Comparison of ENCODE assay signal across 1 cellular context in genomic region chr13:99963832-99964339, GRCh38.
A peak's percentile ranks its signal among the peaks of the same experiment; 100 is the strongest.
TF ChIP-seq lines count a peak whose summit lies in the region.

No MANE protein-coding gene starts in this region.

TF ChIP-seq in HEK293, 187 proteins besides CTCF, POLR2A, EP300 and RAD21 (continued from another document):
- TF ChIP-seq REST (tag by site-specific recombination; IDR thresholded peaks at IDR 0.05) (no peak), ZNF366 (tag by site-specific recombination; conservative IDR thresholded peaks at IDR 0.05) (no peak), ZNF843 (tag by site-specific recombination; IDR thresholded peaks at IDR 0.05) (no peak), ZNF155 (tag by site-specific recombination; IDR thresholded peaks at IDR 0.05) (no peak), KLF10 (tag by site-specific recombination; IDR thresholded peaks at IDR 0.05) (no peak), ZNF341 (tag by site-specific recombination; IDR thresholded peaks at IDR 0.05; ENCODE audit: low read depth) (no peak), PRDM6 (tag by site-specific recombination; IDR thresholded peaks at IDR 0.05) (peak; percentile 61), ZNF10 (tag by site-specific recombination; IDR thresholded peaks at IDR 0.05) (no peak)
